12 cellular contexts compared by ENCODE assay signal in genomic region chr7:23520582-23520981, GRCh38. TPM values are rescaled to one million over a fixed set of nuclear protein-coding genes. Genes with fewer than 3 reads are reported as not detected.
DNase-seq lines count a peak whose midpoint lies in the region; TF ChIP-seq lines count a peak whose summit lies in the region.
"Had no signal": no experiment of that assay in that cellular context is flagged by ENCODE, and none has a peak within 500 bp of the region (broad histone marks: within the 10 kb centered on the region; RNA-seq: fewer than 3 reads in every experiment).

No MANE protein-coding gene starts in this region.

- no peaks in the 10 kb centered on the region for H3K9me3 Mint-ChIP-seq in osteocyte (ENCODE audit: unreplicated experiment)
- H3K9me3 Mint-ChIP-seq: activated naive CD4-positive, alpha-beta T cell treated with anti-CD3 and anti-CD28 coated beads, Interleukin-2, amount 50 U/mL, for 24 hours had no signal

- no peaks in the 10 kb centered on the region for H3K9me3 ChIP-seq in cardiac muscle cell (ENCODE audit: low read depth)
- H3K9me3 ChIP-seq: right atrium auricular region had no signal

- no peak for DNase-seq in cardiac muscle cell (ENCODE audit: low read depth in 1 of 2, low spot score in 1 of 2)
- no peak for DNase-seq in cardiac septum (ENCODE audit: low spot score)
- no peak for DNase-seq in HEK293T (ENCODE audit: extremely low spot score)
- no peak for DNase-seq in astrocyte of the cerebellum (ENCODE audit: low read depth)
- DNase-seq in osteocyte (ENCODE audit: extremely low spot score, unreplicated experiment): peak; percentile 68
- DNase-seq in NCI-H1930 (lab: John Stamatoyannopoulos, UW): no peak
- no peak for DNase-seq in NCI-H446 treated with DMSO at 0.1 percent for 48 hours (lab: John Stamatoyannopoulos, UW)
- no peak for DNase-seq in amniotic stem cell (lab: John Stamatoyannopoulos, UW)
- DNase-seq: naive thymus-derived CD8-positive, alpha-beta T cell had no signal

- H3K27me3 ChIP-seq in cardiac muscle cell: no peaks in the 10 kb centered on the region
- H3K27me3 ChIP-seq: BLaER1, right atrium auricular region had no signal

- H3K4me3 ChIP-seq in cardiac muscle cell: no peak overlapping the region
- no peak overlapping the region for H3K4me3 ChIP-seq in astrocyte of the cerebellum (ENCODE audit: low read depth, low read length)
- H3K4me3 ChIP-seq: BLaER1, right atrium auricular region had no signal

- no peak overlapping the region for H3K27ac Mint-ChIP-seq in osteocyte (ENCODE audit: unreplicated experiment)
- H3K27ac Mint-ChIP-seq: activated naive CD4-positive, alpha-beta T cell treated with anti-CD3 and anti-CD28 coated beads, Interleukin-2, amount 50 U/mL, for 24 hours had no signal

- POLR2A ChIA-PET in HEK293T (lab: Yijun Ruan, JAX): no interaction called here

- in situ Hi-C loops in astrocyte of the cerebellum (cut with HindIII; ENCODE audit: low sequenced_read_pairs): no loop called here

- no peak overlapping the region for H3K4me3 Mint-ChIP-seq in osteocyte (ENCODE audit: unreplicated experiment)
- H3K4me3 Mint-ChIP-seq: activated naive CD4-positive, alpha-beta T cell treated with anti-CD3 and anti-CD28 coated beads, Interleukin-2, amount 50 U/mL, for 24 hours; naive thymus-derived CD8-positive, alpha-beta T cell had no signal

- H3K36me3 Mint-ChIP-seq in osteocyte (ENCODE audit: unreplicated experiment): peaks cover 47% of the 10 kb centered on the region

- H3K4me1 Mint-ChIP-seq in osteocyte (ENCODE audit: unreplicated experiment): peaks cover 23% of the 10 kb centered on the region

- H3K27ac ChIP-seq in cardiac muscle cell: no peak overlapping the region
- H3K27ac ChIP-seq: BLaER1, right atrium auricular region had no signal

- CTCF ChIA-PET in HEK293T (lab: Yijun Ruan, JAX): interaction anchor here (0.7 to 1.4 kb wide), 9 partner anchors 9 to 247 kb away, joined by 3 to 8 read pairs (median 3); no protein-coding TSS in a partner anchor

- H3K27me3 Mint-ChIP-seq in osteocyte (ENCODE audit: unreplicated experiment): no peaks in the 10 kb centered on the region
- H3K27me3 Mint-ChIP-seq: activated naive CD4-positive, alpha-beta T cell treated with anti-CD3 and anti-CD28 coated beads, Interleukin-2, amount 50 U/mL, for 24 hours; naive thymus-derived CD8-positive, alpha-beta T cell had no signal

- TF ChIP-seq CTCF in cardiac muscle cell (IDR thresholded peaks at IDR 0.05; ENCODE audit: low read depth, low read length): peak; percentile 14
- TF ChIP-seq CTCF in astrocyte of the cerebellum (IDR thresholded peaks at IDR 0.05; ENCODE audit: low read depth, low read length, missing control alignments): peak; percentile 21
- peak; percentile 27 for TF ChIP-seq CTCF in osteocyte (IDR thresholded peaks at IDR 0.05)

- peaks cover 4% of the 10 kb centered on the region for H3K4me1 ChIP-seq in cardiac muscle cell (ENCODE audit: low read depth)

- intact Hi-C loops in cardiac septum (cut with DNase I): no loop called here

- H3K36me3 ChIP-seq in cardiac muscle cell: peaks cover 54% of the 10 kb centered on the region

TF ChIP-seq in HEK293T, 16 proteins besides CTCF, POLR2A, EP300 and RAD21:
- TF ChIP-seq SUZ12 (IDR thresholded peaks at IDR 0.05) (no peak), CTBP1 (IDR thresholded peaks at IDR 0.05; ENCODE audit: borderline replicate concordance) (no peak), TARDBP (IDR thresholded peaks at IDR 0.05) (no peak), BHLHE40 (IDR thresholded peaks at IDR 0.05; ENCODE audit: borderline replicate concordance) (no peak), SP1 (IDR thresholded peaks at IDR 0.05) (no peak), L3MBTL2 (conservative IDR thresholded peaks at IDR 0.05) (no peak), FOXK2 (IDR thresholded peaks at IDR 0.05) (no peak), ZNF384 (IDR thresholded peaks at IDR 0.05) (peak; percentile 74)

RNA-seq across cellular contexts. Expression of gene TRA2A, which starts 11.2 kb away (rescaled TPM):
- total RNA-seq in cardiac muscle cell (31.1 and 47.4 TPM in 2 replicates), cardiac septum (32.6 TPM), osteocyte (78.8 and 79.0 TPM in 2 replicates)
- 55.8 and 68.7 TPM in 2 replicates for polyA plus RNA-seq in cardiac muscle cell

RNA-seq across cellular contexts. Expression of gene IGF2BP3, which starts 50.3 kb away (rescaled TPM):
- total RNA-seq in cardiac muscle cell (44.9 and 59.3 TPM in 2 replicates), cardiac septum (0.16 TPM), osteocyte (70.0 and 70.5 TPM in 2 replicates)
- 30.5 and 45.5 TPM in 2 replicates for polyA plus RNA-seq in cardiac muscle cell
- total RNA-seq: naive thymus-derived CD8-positive, alpha-beta T cell; right atrium auricular region had no signal

Comparison
In these comparisons a context has a peak if more than half of its experiments do, and no peak if none do; other contexts are left out.
1. RNA of gene IGF2BP3, which starts 50.3 kb away (total RNA-seq): 70.0 to 70.5 TPM in osteocyte and 44.9 to 59.3 TPM in cardiac muscle cell; 0.16 TPM in cardiac septum (single experiment); every median in the first group is over 10 times any median in the second.
2. Peak in every context shown above with its lines, with median percentiles within 50 percentile points of each other: CTCF ChIP-seq.